In the genomic region with DNA sequence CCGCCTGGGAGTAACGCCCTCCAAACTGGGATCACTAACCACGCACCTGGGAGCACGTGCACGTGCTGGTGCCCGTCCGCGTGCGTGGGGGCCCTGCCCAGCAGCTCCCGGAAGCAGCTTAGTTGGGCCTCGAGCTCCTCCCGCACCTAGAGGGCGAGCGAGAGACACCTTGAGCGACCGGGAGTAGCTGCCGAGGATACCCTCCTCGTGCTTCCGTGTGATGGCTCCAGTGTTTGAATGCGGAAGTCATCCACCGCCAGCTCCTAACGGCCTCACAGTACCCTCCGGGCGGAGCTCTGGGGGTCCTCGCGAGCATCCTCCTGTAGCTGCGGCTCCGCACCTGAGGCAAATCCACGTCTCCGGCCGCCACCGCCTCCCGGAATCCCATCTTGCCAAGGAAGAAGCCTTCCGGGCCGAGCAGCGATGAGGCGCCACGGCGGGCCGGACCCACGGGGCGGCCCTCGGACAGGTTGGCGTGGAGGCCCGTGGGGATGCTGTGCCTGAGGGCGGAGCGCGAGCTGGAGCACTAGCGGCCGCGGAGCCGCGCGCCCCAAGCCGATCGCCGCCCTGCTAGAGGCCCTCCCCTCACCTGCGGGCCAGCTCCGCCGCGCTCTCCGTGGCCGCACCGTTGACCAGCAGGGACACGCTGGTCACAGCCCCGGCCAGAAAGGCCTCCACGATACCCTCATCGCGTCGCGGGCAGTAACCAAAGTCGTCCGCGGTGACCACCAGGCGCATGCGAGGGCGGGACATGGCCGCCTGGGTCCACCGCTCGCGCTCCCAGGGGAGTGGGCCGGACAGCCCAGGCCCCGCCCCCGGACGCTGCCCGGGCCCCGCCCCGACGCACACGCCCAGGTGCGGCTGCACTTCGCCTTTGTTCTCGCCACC, we compare ENCODE assay signal across 8 cellular contexts. TPM values are rescaled to one million over a fixed set of nuclear protein-coding genes. Genes with fewer than 3 reads are reported as not detected.
DNase-seq lines count a peak whose midpoint lies in the region; ATAC-seq and TF ChIP-seq lines count a peak whose summit lies in the region.

Gene YDJC, minus strand, starts transcription at position 761 of the 888 bp plus-strand sequence. Its CDS starts 8 bp downstream, at position 753.

- peak within 1 kb of the TSS; percentile 93 to 97 (median 96) for H3K4me3 Mint-ChIP-seq in IgD-negative memory B cell

- ATAC-seq in GM21529 (IDR thresholded peaks at IDR 0.05; ENCODE audit: unreplicated experiment) = peak; percentile 74

- CTCF ChIA-PET in OCI-LY7 (lab: Charles Lee; ENCODE audit: unreplicated experiment) = interaction anchor here (0.6 to 2.5 kb wide), 6 partner anchors 12 to 620 kb away, joined by 3 to 18 read pairs (median 5); partner anchors contain the start of gene SDF2L1

- H3K4me1 ChIP-seq in OCI-LY7 (ENCODE audit: insufficient read depth, low read length, poor library complexity, severe bottlenecking) = peaks cover 66% of the 10 kb centered on the region

- peak within 1 kb of the TSS; percentile 72 for H3K4me2 ChIP-seq in OCI-LY7 (ENCODE audit: low read length)

- peaks cover 33% of the 10 kb centered on the region for H3K79me2 ChIP-seq in OCI-LY7 (ENCODE audit: insufficient read depth, low read depth, low read length)

- H3K4me3 ChIP-seq in OCI-LY7 (ENCODE audit: low read depth, low read length, poor library complexity, severe bottlenecking) = peak within 1 kb of the TSS; percentile 89
- H3K4me3 ChIP-seq in epithelial cell of esophagus (ENCODE audit: low read length) = peak within 1 kb of the TSS; percentile 87

- TF ChIP-seq CTCF in OCI-LY7 (conservative IDR thresholded peaks at IDR 0.05; ENCODE audit: low read length) (peak; percentile 80), epithelial cell of esophagus (IDR thresholded peaks at IDR 0.05; ENCODE audit: insufficient read depth, low read depth, low read length, missing control alignments) (peak; percentile 75)

- intact Hi-C loops in OCI-LY7 (cut with micrococcal nuclease; ENCODE audit: unreplicated experiment) = loop anchor here (1.0 kb wide), 2 partner anchors 12 to 13 kb away; partner anchors contain the start of gene SDF2L1

- no TSS peak for BruUV-seq in OCI-LY7 (replicated peaks; lab: Mats Ljungman, UMichigan)

- H4K20me1 ChIP-seq in OCI-LY7 (ENCODE audit: insufficient read depth, low read length) = 0 out of 2 replicates have a peak, but pooled peaks cover 3% of the 10 kb centered on the region

- H2AFZ ChIP-seq in OCI-LY7 (ENCODE audit: low read length) = peak within 1 kb of the TSS; percentile 7; the same call in 1 of the 2 replicates

- H3K36me3 ChIP-seq in OCI-LY7 (ENCODE audit: insufficient read depth, low read length) = peaks cover 35% of the 10 kb centered on the region

- no peaks in the 10 kb centered on the region for H3K9me2 ChIP-seq in OCI-LY7 (ENCODE audit: insufficient read depth, low read length)

- H3K4me1 Mint-ChIP-seq in IgD-negative memory B cell = peaks cover 19 to 33% (median 30%) of the 10 kb centered on the region in 3 donors

- H3K27ac Mint-ChIP-seq in IgD-negative memory B cell = peak within 1 kb of the TSS; percentile 96 to 98 (median 97)

- POLR2A ChIA-PET in OCI-LY7 (lab: Charles Lee) = interaction anchor here (0.7 to 1.6 kb wide), 4 partner anchors 12 to 414 kb away, joined by 3 to 12 read pairs (median 4); partner anchors contain the start of gene SDF2L1

- H3K9me3 Mint-ChIP-seq in IgD-negative memory B cell = peaks cover 0 to 1% (median 0%) of the 10 kb centered on the region in 3 donors

- H3K27ac ChIP-seq in OCI-LY7 (ENCODE audit: low read depth, low read length, poor library complexity, severe bottlenecking) = peak within 1 kb of the TSS; percentile 87

- H3K27me3 Mint-ChIP-seq in IgD-negative memory B cell = no peaks in the 10 kb centered on the region

- no peaks in the 10 kb centered on the region for H3K36me3 Mint-ChIP-seq in IgD-negative memory B cell

- DNase-seq in DMS153 (lab: John Stamatoyannopoulos, UW) (peak; percentile 89), OCI-LY7 (ENCODE audit: low spot score) (peak; percentile 98), activated T-cell treated with anti-CD3 and anti-CD28 coated beads for 1 hour (ENCODE audit: low read depth) (peak; percentile 95), epithelial cell of esophagus (ENCODE audit: low read depth) (peak; percentile 96), mucosa of gallbladder (ENCODE audit: low spot score) (peak; percentile 95)
- peak; percentile 94 for DNase-seq in stimulated activated CD8-positive, alpha-beta memory T cell treated with anti-CD3 and anti-CD28 coated beads, Interleukin-4, amount 100 ng/mL, for 24 hours (ENCODE audit: low read depth)

- H3K9me3 ChIP-seq in OCI-LY7 (ENCODE audit: low read length) = no peaks in the 10 kb centered on the region

RNA-seq across cellular contexts. Expression of gene YDJC, which starts in this region (rescaled TPM):
- 94.2 TPM for polyA plus RNA-seq in IgD-negative memory B cell
- 75.6 and 81.1 TPM in 2 replicates for total RNA-seq in OCI-LY7 (2014; rRNA removed; shearing (Covaris generic))
- total RNA-seq in OCI-LY7 (2022) (59.0 and 59.3 TPM in 2 replicates), mucosa of gallbladder (27.4 TPM)

Comparison
In these comparisons a context has a peak if more than half of its experiments do, and no peak if none do; other contexts are left out.
1. Peak in every context shown above with its lines: DNase-seq, ATAC-seq, H3K4me3 ChIP-seq and H3K27ac ChIP-seq.